Comparison of ENCODE assay signal across 2 cellular contexts in the genomic region with DNA sequence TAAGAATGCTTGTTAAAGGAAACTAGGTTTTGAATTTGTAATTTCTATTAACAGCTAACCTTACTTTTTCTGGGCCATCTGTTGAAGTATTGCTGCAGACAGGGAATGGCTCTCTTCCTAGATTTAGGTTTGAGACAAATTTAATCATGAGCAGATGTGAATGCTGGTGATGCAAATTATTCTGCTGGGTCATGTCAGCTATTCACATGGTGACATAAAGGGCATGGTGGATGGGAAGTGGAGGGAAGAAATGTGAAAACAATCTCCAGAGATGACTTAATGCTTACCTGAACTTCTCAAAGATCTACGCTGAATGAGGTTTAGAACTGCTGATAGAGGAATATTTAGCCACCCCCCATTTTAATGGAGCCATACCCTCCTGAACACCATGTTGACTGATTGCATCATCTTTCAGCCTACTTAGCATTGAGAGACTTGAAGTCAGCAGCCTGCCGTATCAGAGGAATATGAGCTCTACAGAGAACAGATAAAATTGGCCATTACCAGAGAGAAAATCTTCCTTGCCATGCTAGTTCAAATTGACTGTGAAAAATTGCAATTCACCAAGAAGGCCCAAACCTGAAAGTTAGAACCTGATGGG.
TF ChIP-seq lines count a peak whose summit lies in the region.

No MANE protein-coding gene starts in this region.

TF ChIP-seq in HEK293, 187 proteins besides CTCF, POLR2A, EP300 and RAD21 (continued from another document and continues in another):
- TF ChIP-seq MZF1 (tag by site-specific recombination; IDR thresholded peaks at IDR 0.05; ENCODE audit: borderline replicate concordance) (no peak), HOXD13 (CRISPR knock-in tag; IDR thresholded peaks at IDR 0.05; ENCODE audit: borderline replicate concordance) (no peak), GFI1B (tag by site-specific recombination; IDR thresholded peaks at IDR 0.05) (no peak), ZNF239 (tag by site-specific recombination; IDR thresholded peaks at IDR 0.05) (no peak), SCRT2 (tag by site-specific recombination; IDR thresholded peaks at IDR 0.05) (no peak), ZFP41 (tag by site-specific recombination; IDR thresholded peaks at IDR 0.05; ENCODE audit: borderline replicate concordance) (no peak), YY2 (tag by site-specific recombination; IDR thresholded peaks at IDR 0.05) (peak; percentile 72), ZBTB21 (tag by site-specific recombination; IDR thresholded peaks at IDR 0.05) (0 out of 2 replicates have a peak, but pooled peaks have one; percentile 16), ATF2 (tag by site-specific recombination; IDR thresholded peaks at IDR 0.05; ENCODE audit: low read depth) (0 out of 2 replicates have a peak, but pooled peaks have one; percentile 24), ZBTB1 (tag by site-specific recombination; IDR thresholded peaks at IDR 0.05) (no peak), ZNF544 (tag by site-specific recombination; IDR thresholded peaks at IDR 0.05) (no peak), ZIC2 (tag by site-specific recombination; IDR thresholded peaks at IDR 0.05) (no peak), ZNF518A (tag by site-specific recombination; conservative IDR thresholded peaks at IDR 0.05; ENCODE audit: low read depth) (peak; percentile 47; the same call in 1 of the 2 replicates), ZNF133 (tag by site-specific recombination; IDR thresholded peaks at IDR 0.05) (no peak)
- TF ChIP-seq, protein P1, sequence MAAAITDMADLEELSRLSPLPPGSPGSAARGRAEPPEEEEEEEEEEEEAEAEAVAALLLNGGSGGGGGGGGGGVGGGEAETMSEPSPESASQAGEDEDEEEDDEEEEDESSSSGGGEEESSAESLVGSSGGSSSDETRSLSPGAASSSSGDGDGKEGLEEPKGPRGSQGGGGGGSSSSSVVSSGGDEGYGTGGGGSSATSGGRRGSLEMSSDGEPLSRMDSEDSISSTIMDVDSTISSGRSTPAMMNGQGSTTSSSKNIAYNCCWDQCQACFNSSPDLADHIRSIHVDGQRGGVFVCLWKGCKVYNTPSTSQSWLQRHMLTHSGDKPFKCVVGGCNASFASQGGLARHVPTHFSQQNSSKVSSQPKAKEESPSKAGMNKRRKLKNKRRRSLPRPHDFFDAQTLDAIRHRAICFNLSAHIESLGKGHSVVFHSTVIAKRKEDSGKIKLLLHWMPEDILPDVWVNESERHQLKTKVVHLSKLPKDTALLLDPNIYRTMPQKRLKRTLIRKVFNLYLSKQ (tag by site-specific recombination; IDR thresholded peaks at IDR 0.05; ENCODE audit: borderline replicate concordance): no peak

TF ChIP-seq in K562, 482 proteins besides CTCF, POLR2A, EP300 and RAD21 (continued from another document):
- TF ChIP-seq KDM2B (CRISPR knock-in tag; IDR thresholded peaks at IDR 0.05) (no peak), TRIM28 (IDR thresholded peaks at IDR 0.05) (no peak), ATF3 (IDR thresholded peaks at IDR 0.05) (peak; percentile 86), ATF3 (CRISPR knock-in tag; conservative IDR thresholded peaks at IDR 0.05) (no peak), CEBPG (CRISPR knock-in tag; IDR thresholded peaks at IDR 0.05) (no peak), CEBPG (tag; conservative IDR thresholded peaks at IDR 0.05 in 1 of 2, IDR thresholded peaks at IDR 0.05 in 1 of 2) (peak; percentile 79 to 94), ZNF175 (CRISPR knock-in tag; IDR thresholded peaks at IDR 0.05; ENCODE audit: low read depth) (0 out of 2 replicates have a peak, but pooled peaks have one; percentile 38), BRD9 (IDR thresholded peaks at IDR 0.05; ENCODE audit: low read depth, partially characterized antibody) (no peak), GABPA (tag; conservative IDR thresholded peaks at IDR 0.05; ENCODE audit: low read depth) (no peak), SMAD2 (IDR thresholded peaks at IDR 0.05; ENCODE audit: low read depth, low read length) (no peak), MYC (IDR thresholded peaks at IDR 0.05; ENCODE audit: low read depth, low read length) (no peak), MYC (CRISPR knock-in tag; IDR thresholded peaks at IDR 0.05; ENCODE audit: borderline replicate concordance, low read depth) (no peak), ATF7 (IDR thresholded peaks at IDR 0.05) (peak; percentile 37; the same call in 1 of the 2 replicates), ZNF696 (CRISPR knock-in tag; conservative IDR thresholded peaks at IDR 0.05) (no peak), ZSCAN32 (CRISPR knock-in tag; IDR thresholded peaks at IDR 0.05) (peak; percentile 88), RBM17 (IDR thresholded peaks at IDR 0.05; ENCODE audit: borderline replicate concordance, low read depth, low read length) (no peak), BRD4 (IDR thresholded peaks at IDR 0.05) (no peak), NR2F6 (CRISPR knock-in tag; IDR thresholded peaks at IDR 0.05) (no peak), IRF9 (tag; IDR thresholded peaks at IDR 0.05) (0 out of 2 replicates have a peak, but pooled peaks have one; percentile 49), ZNF589 (CRISPR knock-in tag; IDR thresholded peaks at IDR 0.05; ENCODE audit: low read depth) (peak; percentile 51; the same call in 1 of the 2 replicates), STAG1 (CRISPR knock-in tag; IDR thresholded peaks at IDR 0.05; ENCODE audit: borderline replicate concordance) (no peak), TRIM24 (IDR thresholded peaks at IDR 0.05) (peak in 1 of 2 experiments; percentile 27; a peak in 1 of 4 replicates), CEBPB (tag; IDR thresholded peaks at IDR 0.05) (peak; percentile 52), EZH2 (IDR thresholded peaks at IDR 0.05; ENCODE audit: borderline replicate concordance, low read depth, low read length) (no peak), JUND (IDR thresholded peaks at IDR 0.05; ENCODE audit: borderline replicate concordance, low read depth, low read length) (0 out of 2 replicates have a peak, but pooled peaks have one; percentile 8), JUND (tag; IDR thresholded peaks at IDR 0.05; ENCODE audit: borderline replicate concordance, low read depth, low read length) (no peak), ZFP36 (IDR thresholded peaks at IDR 0.05; ENCODE audit: low read depth, low read length, partially characterized antibody) (no peak)
- TF ChIP-seq, protein P2, sequence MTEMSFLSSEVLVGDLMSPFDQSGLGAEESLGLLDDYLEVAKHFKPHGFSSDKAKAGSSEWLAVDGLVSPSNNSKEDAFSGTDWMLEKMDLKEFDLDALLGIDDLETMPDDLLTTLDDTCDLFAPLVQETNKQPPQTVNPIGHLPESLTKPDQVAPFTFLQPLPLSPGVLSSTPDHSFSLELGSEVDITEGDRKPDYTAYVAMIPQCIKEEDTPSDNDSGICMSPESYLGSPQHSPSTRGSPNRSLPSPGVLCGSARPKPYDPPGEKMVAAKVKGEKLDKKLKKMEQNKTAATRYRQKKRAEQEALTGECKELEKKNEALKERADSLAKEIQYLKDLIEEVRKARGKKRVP (CRISPR knock-in tag; IDR thresholded peaks at IDR 0.05): peak; percentile 92
- TF ChIP-seq, protein P3, sequence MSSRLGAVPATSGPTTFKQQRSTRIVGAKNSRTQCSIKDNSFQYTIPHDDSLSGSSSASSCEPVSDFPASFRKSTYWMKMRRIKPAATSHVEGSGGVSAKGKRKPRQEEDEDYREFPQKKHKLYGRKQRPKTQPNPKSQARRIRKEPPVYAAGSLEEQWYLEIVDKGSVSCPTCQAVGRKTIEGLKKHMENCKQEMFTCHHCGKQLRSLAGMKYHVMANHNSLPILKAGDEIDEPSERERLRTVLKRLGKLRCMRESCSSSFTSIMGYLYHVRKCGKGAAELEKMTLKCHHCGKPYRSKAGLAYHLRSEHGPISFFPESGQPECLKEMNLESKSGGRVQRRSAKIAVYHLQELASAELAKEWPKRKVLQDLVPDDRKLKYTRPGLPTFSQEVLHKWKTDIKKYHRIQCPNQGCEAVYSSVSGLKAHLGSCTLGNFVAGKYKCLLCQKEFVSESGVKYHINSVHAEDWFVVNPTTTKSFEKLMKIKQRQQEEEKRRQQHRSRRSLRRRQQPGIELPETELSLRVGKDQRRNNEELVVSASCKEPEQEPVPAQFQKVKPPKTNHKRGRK (tag; IDR thresholded peaks at IDR 0.05): no peak
